In the genomic region with DNA sequence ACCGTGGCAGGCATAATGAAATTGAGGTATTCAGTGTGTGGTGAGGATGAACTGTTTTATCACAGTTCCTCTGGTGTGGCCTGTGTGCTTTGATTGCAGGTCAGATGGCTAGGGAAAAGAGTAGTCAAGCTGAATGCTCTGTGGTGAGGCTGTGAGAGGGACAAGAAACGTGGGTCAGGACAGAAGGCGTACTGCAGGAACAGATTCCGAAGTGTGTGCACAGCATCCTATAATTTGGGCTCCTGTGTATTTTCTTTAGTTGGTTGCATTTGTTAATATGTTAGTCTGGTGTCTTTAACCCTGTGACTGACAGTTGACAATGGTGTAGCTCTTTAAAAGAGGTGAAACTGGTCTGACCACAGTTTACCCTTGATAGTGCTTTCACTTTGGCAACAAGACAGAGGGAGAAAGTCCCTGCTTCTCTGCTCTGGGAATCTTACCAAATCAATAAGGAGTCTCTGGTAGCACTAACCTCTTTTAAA, we compare ENCODE assay signal across 11 cellular contexts.
DNase-seq lines count a peak whose midpoint lies in the region; ATAC-seq and TF ChIP-seq lines count a peak whose summit lies in the region.
"Had no signal": no experiment of that assay in that cellular context is flagged by ENCODE, and none has a peak within 500 bp of the region (broad histone marks: within the 10 kb centered on the region; RNA-seq: fewer than 3 reads in every experiment).

No MANE protein-coding gene starts in this region.

- H3K4me1 ChIP-seq in hepatocyte (ENCODE audit: insufficient read depth), result peaks cover 19% of the 10 kb centered on the region

- H2AFZ ChIP-seq in hepatocyte, result no peak overlapping the region

- H3K36me3 ChIP-seq in hepatocyte (replicated peaks; ENCODE audit: insufficient read depth, low read depth), result no peaks in the 10 kb centered on the region

- 61% methylated on average over 4 of the region's 4 CpGs for WGBS in hepatocyte (ENCODE audit: low lambda C conversion rate, missing lambda C conversion rate)

- H3K4me2 ChIP-seq in hepatocyte, result peak overlapping the region; percentile 7

- peaks cover 9% of the 10 kb centered on the region for H4K20me1 ChIP-seq in hepatocyte (ENCODE audit: insufficient read depth, poor library complexity, severe bottlenecking)

- no peaks in the 10 kb centered on the region for H3K27me3 ChIP-seq in hepatocyte

- no peak overlapping the region for H3K4me3 ChIP-seq in hepatocyte

- no peaks in the 10 kb centered on the region for H3K9me3 ChIP-seq in hepatocyte (ENCODE audit: low read depth)

- DNase-seq in hepatocyte (ENCODE audit: low spot score) (no peak), NCI-H345 (lab: John Stamatoyannopoulos, UW) (no peak), dermis blood vessel endothelial cell (no peak), D341Med (ENCODE audit: low spot score) (no peak), MV-4-11 (lab: John Stamatoyannopoulos, UW) (no peak)
- DNase-seq: activated T-cell treated with anti-CD3 and anti-CD28 coated beads for 4 hours, HCEC 1CT, SW 1271 had no signal

- peaks cover 41% of the 10 kb centered on the region for H3K79me2 ChIP-seq in hepatocyte

- no peak for TF ChIP-seq CTCF in hepatocyte (IDR thresholded peaks at IDR 0.05; ENCODE audit: poor library complexity)

- H3K27ac ChIP-seq in hepatocyte, result no peak overlapping the region

- peak; percentile 87 for ATAC-seq in GM18517 (IDR thresholded peaks at IDR 0.05; ENCODE audit: unreplicated experiment)
- ATAC-seq in GM21423 (IDR thresholded peaks at IDR 0.05; ENCODE audit: unreplicated experiment), result peak; percentile 85
- peak; percentile 82 for ATAC-seq in HG03108 (IDR thresholded peaks at IDR 0.05; ENCODE audit: unreplicated experiment)

- no peaks in the 10 kb centered on the region for H3K9me2 ChIP-seq in hepatocyte (replicated peaks; ENCODE audit: insufficient read depth)
